14 cellular contexts compared by ENCODE assay signal in genomic region chr2:142603761-142604160, GRCh38.
DNase-seq lines count a peak whose midpoint lies in the region; ATAC-seq, FAIRE-seq and TF ChIP-seq lines count a peak whose summit lies in the region.
"Had no signal": no experiment of that assay in that cellular context is flagged by ENCODE, and none has a peak within 500 bp of the region (broad histone marks: within the 10 kb centered on the region; RNA-seq: fewer than 3 reads in every experiment).

No MANE protein-coding gene starts in this region.

- H3K4me1 Mint-ChIP-seq in naive thymus-derived CD4-positive, alpha-beta T cell, result no peaks in the 10 kb centered on the region
- H3K4me1 Mint-ChIP-seq: CD4-positive, alpha-beta memory T cell had no signal

- H3K27ac Mint-ChIP-seq in naive thymus-derived CD4-positive, alpha-beta T cell, result no peak overlapping the region
- H3K27ac Mint-ChIP-seq: CD4-positive, alpha-beta memory T cell had no signal

- TF ChIP-seq CTCF in D721Med (IDR thresholded peaks at IDR 0.05; ENCODE audit: insufficient read depth, missing control alignments) (peak; percentile 59), astrocyte of the cerebellum (IDR thresholded peaks at IDR 0.05; ENCODE audit: low read depth, low read length, missing control alignments) (no peak)

- no peaks in the 10 kb centered on the region for H3K9me3 Mint-ChIP-seq in naive thymus-derived CD4-positive, alpha-beta T cell

- H3K27me3 ChIP-seq in naive thymus-derived CD4-positive, alpha-beta T cell (ENCODE audit: control insufficient read depth in 2 of 2, insufficient read depth in 2 of 2, low read length in 2 of 2), result no peaks in the 10 kb centered on the region
- H3K27me3 ChIP-seq: right atrium auricular region had no signal

- CTCF ChIA-PET in naive thymus-derived CD4-positive, alpha-beta T cell (lab: Charles Lee), result no interaction called here

- DNase-seq in D721Med (ENCODE audit: insufficient read length, low spot score) (no peak), NCI-H1694 treated with DMSO at 0.1 percent for 48 hours (lab: John Stamatoyannopoulos, UW) (peak; percentile 38), astrocyte of the cerebellum (ENCODE audit: low read depth) (peak; percentile 3), kidney glomerular epithelial cell (lab: John Stamatoyannopoulos, UW) (peak; percentile 8)
- DNase-seq in naive thymus-derived CD4-positive, alpha-beta T cell, result no peak
- no peak for DNase-seq in activated effector memory CD4-positive, alpha-beta T cell treated with anti-CD3 and anti-CD28 coated beads, Interleukin-2, amount 50 U/mL, for 16 hours
- DNase-seq: activated T-cell treated with anti-CD3 and anti-CD28 coated beads, Interleukin-2, amount 50 U/mL, for 48 hours; CD4-positive, alpha-beta memory T cell; mesendoderm; NCI-H187 treated with DMSO at 0.1 percent for 48 hours had no signal

- no peak overlapping the region for H3K4me3 ChIP-seq in astrocyte of the cerebellum (ENCODE audit: low read depth, low read length)
- H3K4me3 ChIP-seq in naive thymus-derived CD4-positive, alpha-beta T cell (ENCODE audit: low read length), result no peak overlapping the region
- H3K4me3 ChIP-seq: right atrium auricular region had no signal

- H3K27ac ChIP-seq in naive thymus-derived CD4-positive, alpha-beta T cell (ENCODE audit: low read depth, low read length), result no peak overlapping the region
- H3K27ac ChIP-seq: right atrium auricular region, RWPE1 had no signal

- no peak for FAIRE-seq in D721Med (lab: Jason Lieb, UNC)

- H3K36me3 Mint-ChIP-seq in naive thymus-derived CD4-positive, alpha-beta T cell, result no peaks in the 10 kb centered on the region
- H3K36me3 Mint-ChIP-seq: CD4-positive, alpha-beta memory T cell had no signal

- intact Hi-C loops in naive thymus-derived CD4-positive, alpha-beta T cell (cut with micrococcal nuclease), result no loop called here

- H3K9me3 ChIP-seq in naive thymus-derived CD4-positive, alpha-beta T cell (ENCODE audit: control insufficient read depth in 2 of 3, low read length in 3 of 3), result no peaks in the 10 kb centered on the region
- H3K9me3 ChIP-seq: right atrium auricular region had no signal

- H3K27me3 Mint-ChIP-seq in naive thymus-derived CD4-positive, alpha-beta T cell, result no peaks in the 10 kb centered on the region
- H3K27me3 Mint-ChIP-seq: CD4-positive, alpha-beta memory T cell had no signal

- ATAC-seq in GM21515 (IDR thresholded peaks at IDR 0.05; ENCODE audit: unreplicated experiment), result no peak
- no peak for ATAC-seq in naive thymus-derived CD4-positive, alpha-beta T cell
- no peak for ATAC-seq in HG03565 (IDR thresholded peaks at IDR 0.05; ENCODE audit: unreplicated experiment)

- POLR2A ChIA-PET in naive thymus-derived CD4-positive, alpha-beta T cell (lab: Charles Lee), result no interaction called here

- in situ Hi-C loops in astrocyte of the cerebellum (cut with HindIII; ENCODE audit: low sequenced_read_pairs), result no loop called here

- H3K36me3 ChIP-seq in naive thymus-derived CD4-positive, alpha-beta T cell (ENCODE audit: control insufficient read depth in 2 of 3, insufficient read depth in 3 of 3, low read length in 3 of 3), result no peaks in the 10 kb centered on the region
- H3K36me3 ChIP-seq: right atrium auricular region had no signal

- H3K4me1 ChIP-seq in naive thymus-derived CD4-positive, alpha-beta T cell (ENCODE audit: control insufficient read depth in 2 of 2, insufficient read depth in 2 of 2, low read length in 2 of 2), result no peaks in the 10 kb centered on the region
- H3K4me1 ChIP-seq: right atrium auricular region had no signal

- H3K4me3 Mint-ChIP-seq in naive thymus-derived CD4-positive, alpha-beta T cell, result no peak overlapping the region
- H3K4me3 Mint-ChIP-seq: CD4-positive, alpha-beta memory T cell had no signal

Comparison
In these comparisons a context has a peak if more than half of its experiments do, and no peak if none do; other contexts are left out.
1. DNase-seq: peak in NCI-H1694 treated with DMSO at 0.1 percent for 48 hours (single experiment), astrocyte of the cerebellum (single experiment) and kidney glomerular epithelial cell (single experiment); none in D721Med (single experiment), naive thymus-derived CD4-positive, alpha-beta T cell (0 of 9) and activated effector memory CD4-positive, alpha-beta T cell treated with anti-CD3 and anti-CD28 coated beads, Interleukin-2, amount 50 U/mL, for 16 hours (single experiment).